In genomic region chr10:46524471-46525176, GRCh38 we compare ENCODE assay signal across 11 cellular contexts. TPM values are rescaled to one million over a fixed set of nuclear protein-coding genes. Genes with fewer than 3 reads are reported as not detected.
DNase-seq lines count a peak whose midpoint lies in the region; ATAC-seq, FAIRE-seq and TF ChIP-seq lines count a peak whose summit lies in the region.
"Had no signal": no experiment of that assay in that cellular context is flagged by ENCODE, and none has a peak within 500 bp of the region (broad histone marks: within the 10 kb centered on the region; RNA-seq: fewer than 3 reads in every experiment).

No MANE protein-coding gene starts in this region.

- H3K4me2 ChIP-seq in keratinocyte (ENCODE audit: control insufficient read depth, extremely low read depth, insufficient read depth, low read depth, low read length), result peak overlapping the region; percentile 87

- no peaks in the 10 kb centered on the region for H3K9me3 ChIP-seq in keratinocyte (ENCODE audit: control insufficient read depth, low read depth, low read length)
- no peaks in the 10 kb centered on the region for H3K9me3 ChIP-seq in upper lobe of right lung

- H3K4me3 ChIP-seq in keratinocyte (ENCODE audit: control insufficient read depth in 2 of 3, extremely low read depth in 1 of 3, insufficient read depth in 2 of 3, low read depth in 1 of 3, low read length in 3 of 3) (peak overlapping the region in 1 of 3 experiments; percentile 8), upper lobe of right lung (no peak overlapping the region)

- peak overlapping the region; percentile 73 for H3K27ac ChIP-seq in keratinocyte (ENCODE audit: control insufficient read depth, insufficient read depth, low read length)
- no peak overlapping the region for H3K27ac ChIP-seq in upper lobe of right lung
- no peak overlapping the region for H3K27ac ChIP-seq in caudate nucleus (ENCODE audit: low read depth, low read length)

- H3K27ac Mint-ChIP-seq in activated naive CD8-positive, alpha-beta T cell treated with anti-CD3 and anti-CD28 coated beads, Interleukin-2, amount 10 ng/mL, durations not matched to agents 7 days and 5 days, result no peak overlapping the region
- no peak overlapping the region for H3K27ac Mint-ChIP-seq in activated naive CD8-positive, alpha-beta T cell treated with anti-CD3 and anti-CD28 coated beads for 36 hours

- no peaks in the 10 kb centered on the region for H3K9me3 Mint-ChIP-seq in activated naive CD8-positive, alpha-beta T cell treated with anti-CD3 and anti-CD28 coated beads, Interleukin-2, amount 10 ng/mL, durations not matched to agents 7 days and 5 days
- no peaks in the 10 kb centered on the region for H3K9me3 Mint-ChIP-seq in activated naive CD8-positive, alpha-beta T cell treated with anti-CD3 and anti-CD28 coated beads for 36 hours

- no peaks in the 10 kb centered on the region for H3K36me3 Mint-ChIP-seq in activated naive CD8-positive, alpha-beta T cell treated with anti-CD3 and anti-CD28 coated beads, Interleukin-2, amount 10 ng/mL, durations not matched to agents 7 days and 5 days
- no peaks in the 10 kb centered on the region for H3K36me3 Mint-ChIP-seq in activated naive CD8-positive, alpha-beta T cell treated with anti-CD3 and anti-CD28 coated beads for 36 hours

- H3K9ac ChIP-seq in keratinocyte (ENCODE audit: control insufficient read depth, extremely low read depth, insufficient read depth, low read length), result peak overlapping the region; percentile 65

- no peaks in the 10 kb centered on the region for H3K9me1 ChIP-seq in keratinocyte (ENCODE audit: control insufficient read depth, extremely low read depth, insufficient read depth, low read length)

- POLR2A ChIA-PET in activated naive CD8-positive, alpha-beta T cell treated with anti-CD3 and anti-CD28 coated beads, Interleukin-2, amount 10 ng/mL, durations not matched to agents 7 days and 5 days (lab: Charles Lee), result no interaction called here

- FAIRE-seq in keratinocyte (lab: Jason Lieb, UNC), result no peak
- FAIRE-seq: TTC549 had no signal

- H4K20me1 ChIP-seq in keratinocyte (ENCODE audit: control insufficient read depth, extremely low read depth, insufficient read depth, low read length), result no peaks in the 10 kb centered on the region

- H3K27me3 Mint-ChIP-seq in activated naive CD8-positive, alpha-beta T cell treated with anti-CD3 and anti-CD28 coated beads, Interleukin-2, amount 10 ng/mL, durations not matched to agents 7 days and 5 days, result no peaks in the 10 kb centered on the region
- no peaks in the 10 kb centered on the region for H3K27me3 Mint-ChIP-seq in activated naive CD8-positive, alpha-beta T cell treated with anti-CD3 and anti-CD28 coated beads for 36 hours

- H3K27me3 ChIP-seq in keratinocyte (ENCODE audit: control insufficient read depth, extremely low read depth, insufficient read depth, low read length), result no peaks in the 10 kb centered on the region
- no peaks in the 10 kb centered on the region for H3K27me3 ChIP-seq in upper lobe of right lung

- intact Hi-C loops in upper lobe of right lung (cut with DNase I), result no loop called here

- DNase-seq in activated naive CD8-positive, alpha-beta T cell treated with anti-CD3 and anti-CD28 coated beads, Interleukin-2, amount 10 ng/mL, durations not matched to agents 7 days and 5 days, result peak; percentile 37
- no peak for DNase-seq in activated naive CD8-positive, alpha-beta T cell treated with anti-CD3 and anti-CD28 coated beads for 36 hours
- DNase-seq in amniotic epithelial cell (ENCODE audit: low read depth), result peak; percentile 83
- DNase-seq in keratinocyte (ENCODE audit: low read depth, low spot score), result peak; percentile 61
- peak; percentile 68 for DNase-seq in upper lobe of right lung
- no peak for DNase-seq in SHP77 (lab: John Stamatoyannopoulos, UW)
- no peak for DNase-seq in caudate nucleus (lab: John Stamatoyannopoulos, UW)
- no peak for DNase-seq in SKM-1 treated with dmso at 0.1 percent for 144 hours (lab: John Stamatoyannopoulos, UW; ENCODE audit: unreplicated experiment)
- DNase-seq: NCI-H2107 had no signal

- no peaks in the 10 kb centered on the region for H3K4me1 Mint-ChIP-seq in activated naive CD8-positive, alpha-beta T cell treated with anti-CD3 and anti-CD28 coated beads, Interleukin-2, amount 10 ng/mL, durations not matched to agents 7 days and 5 days
- no peaks in the 10 kb centered on the region for H3K4me1 Mint-ChIP-seq in activated naive CD8-positive, alpha-beta T cell treated with anti-CD3 and anti-CD28 coated beads for 36 hours

- peaks cover 49% of the 10 kb centered on the region for H3K4me1 ChIP-seq in keratinocyte (ENCODE audit: control insufficient read depth, extremely low read depth, insufficient read depth, low read length)
- H3K4me1 ChIP-seq in upper lobe of right lung, result peaks cover 16% of the 10 kb centered on the region

- no peaks in the 10 kb centered on the region for H3K79me2 ChIP-seq in keratinocyte (ENCODE audit: control insufficient read depth, insufficient read depth, low read length)

- H3K4me3 Mint-ChIP-seq in activated naive CD8-positive, alpha-beta T cell treated with anti-CD3 and anti-CD28 coated beads, Interleukin-2, amount 10 ng/mL, durations not matched to agents 7 days and 5 days, result no peak overlapping the region
- H3K4me3 Mint-ChIP-seq in activated naive CD8-positive, alpha-beta T cell treated with anti-CD3 and anti-CD28 coated beads for 36 hours, result no peak overlapping the region

- peak; percentile 14 for ATAC-seq in activated naive CD8-positive, alpha-beta T cell treated with anti-CD3 and anti-CD28 coated beads, Interleukin-2, amount 10 ng/mL, durations not matched to agents 7 days and 5 days (ENCODE audit: low read depth)
- ATAC-seq in upper lobe of right lung, result no peak

- TF ChIP-seq CTCF in keratinocyte (optimal IDR thresholded peaks at IDR 0.05 in 1 of 3, IDR thresholded peaks at IDR 0.05 in 1 of 3, conservative IDR thresholded peaks at IDR 0.05 in 1 of 3; ENCODE audit: extremely low read depth in 1 of 3, insufficient read depth in 2 of 3, low read length in 3 of 3) (no peak), upper lobe of right lung (IDR thresholded peaks at IDR 0.05) (no peak)

- dilution Hi-C loops in keratinocyte (cut with MboI; ENCODE audit: extremely low pct_ligation_motif_present, low sequenced_read_pairs), result no loop called here

- no peaks in the 10 kb centered on the region for H3K36me3 ChIP-seq in keratinocyte (ENCODE audit: control insufficient read depth in 2 of 2, extremely low read depth in 1 of 2, insufficient read depth in 2 of 2, low read length in 2 of 2)
- H3K36me3 ChIP-seq in upper lobe of right lung, result no peaks in the 10 kb centered on the region

- peak overlapping the region; percentile 49 for H2AFZ ChIP-seq in keratinocyte (ENCODE audit: control insufficient read depth, low read length)

RNA-seq across cellular contexts. Expression of gene GPRIN2, which starts 31.8 kb away (rescaled TPM):
- total RNA-seq in activated naive CD8-positive, alpha-beta T cell treated with anti-CD3 and anti-CD28 coated beads, Interleukin-2, amount 10 ng/mL, durations not matched to agents 7 days and 5 days, result not detected
- not detected for total RNA-seq in activated naive CD8-positive, alpha-beta T cell treated with anti-CD3 and anti-CD28 coated beads for 36 hours
- 0.03 to 0.42 TPM (median 0.08 TPM) in 3 replicates for polyA plus RNA-seq in keratinocyte
- polyA plus RNA-seq in keratinocyte (2011; ENCODE audit: low read depth), result 0.52 TPM
- polyA plus RNA-seq in keratinocyte (2011; cell fraction: cytosol; rRNA removed), result 0.07 and 0.38 TPM in 2 replicates
- 0.37 and 0.79 TPM in 2 replicates for polyA plus RNA-seq in keratinocyte (2011; cell fraction: nucleus; rRNA removed)
- 0.30 and 0.93 TPM in 2 replicates for polyA plus RNA-seq in keratinocyte (2012; ENCODE audit: low replicate concordance)
- 0.16 to 0.69 TPM (median 0.52 TPM) in 3 replicates for polyA minus RNA-seq in keratinocyte
- not detected for polyA minus RNA-seq in keratinocyte (2011; cell fraction: cytosol; rRNA and poly(A)+ RNA removed)
- 0.47 and 0.84 TPM in 2 replicates for polyA minus RNA-seq in keratinocyte (2011; cell fraction: nucleus; rRNA and poly(A)+ RNA removed)
- 56.2 TPM for total RNA-seq in upper lobe of right lung
- total RNA-seq: lung microvascular endothelial cell had no signal

RNA-seq across cellular contexts. Expression of gene SYT15, which starts 54.3 kb away (rescaled TPM):
- total RNA-seq in activated naive CD8-positive, alpha-beta T cell treated with anti-CD3 and anti-CD28 coated beads, Interleukin-2, amount 10 ng/mL, durations not matched to agents 7 days and 5 days, result 1 to 10 TPM; 1.1 to 1.4 TPM
- under 1 TPM; 0.50 to 0.58 TPM for total RNA-seq in activated naive CD8-positive, alpha-beta T cell treated with anti-CD3 and anti-CD28 coated beads for 36 hours
- polyA plus RNA-seq in keratinocyte, result 0.07 to 0.16 TPM (median 0.13 TPM) in 3 replicates
- polyA plus RNA-seq in keratinocyte (2011; ENCODE audit: low read depth), result 0.16 TPM
- polyA plus RNA-seq in keratinocyte (2011; cell fraction: cytosol; rRNA removed), result 0.01 and 0.06 TPM in 2 replicates
- 0.14 and 0.35 TPM in 2 replicates for polyA plus RNA-seq in keratinocyte (2011; cell fraction: nucleus; rRNA removed)
- polyA plus RNA-seq in keratinocyte (2012; ENCODE audit: low replicate concordance), result 0.08 and 0.38 TPM in 2 replicates
- 0.13 to 0.16 TPM in 2 of 3 replicates, not detected in the other for polyA minus RNA-seq in keratinocyte
- polyA minus RNA-seq in keratinocyte (2011; cell fraction: cytosol; rRNA and poly(A)+ RNA removed), result not detected
- polyA minus RNA-seq in keratinocyte (2011; cell fraction: nucleus; rRNA and poly(A)+ RNA removed), result 0.23 and 0.32 TPM in 2 replicates
- total RNA-seq in upper lobe of right lung, result 45.4 TPM

RNA-seq across cellular contexts. Expression of gene NPY4R, which starts 58.9 kb away (rescaled TPM):
- total RNA-seq in activated naive CD8-positive, alpha-beta T cell treated with anti-CD3 and anti-CD28 coated beads, Interleukin-2, amount 10 ng/mL, durations not matched to agents 7 days and 5 days, result not detected
- total RNA-seq in activated naive CD8-positive, alpha-beta T cell treated with anti-CD3 and anti-CD28 coated beads for 36 hours, result not detected
- polyA plus RNA-seq in keratinocyte, result 0.37 to 1.4 TPM (median 0.80 TPM) in 3 replicates
- not detected for polyA plus RNA-seq in keratinocyte (2011; ENCODE audit: low read depth)
- 0.33 and 0.51 TPM in 2 replicates for polyA plus RNA-seq in keratinocyte (2011; cell fraction: cytosol; rRNA removed)
- 2.7 and 4.0 TPM in 2 replicates for polyA plus RNA-seq in keratinocyte (2011; cell fraction: nucleus; rRNA removed)
- polyA plus RNA-seq in keratinocyte (2012; ENCODE audit: low replicate concordance), result 0.19 and 0.37 TPM in 2 replicates
- polyA minus RNA-seq in keratinocyte, result 0.36 to 1.7 TPM (median 0.86 TPM) in 3 replicates
- 2.1 TPM for polyA minus RNA-seq in keratinocyte (2011; cell fraction: cytosol; rRNA and poly(A)+ RNA removed)
- polyA minus RNA-seq in keratinocyte (2011; cell fraction: nucleus; rRNA and poly(A)+ RNA removed), result 1.5 and 1.7 TPM in 2 replicates
- total RNA-seq in upper lobe of right lung, result not detected
- total RNA-seq: lung microvascular endothelial cell had no signal

Comparison
In these comparisons a context has a peak if more than half of its experiments do, and no peak if none do; other contexts are left out.
1. DNase-seq: peak in activated naive CD8-positive, alpha-beta T cell treated with anti-CD3 and anti-CD28 coated beads, Interleukin-2, amount 10 ng/mL, durations not matched to agents 7 days and 5 days (single experiment), amniotic epithelial cell (single experiment), keratinocyte (single experiment) and upper lobe of right lung (single experiment); none in activated naive CD8-positive, alpha-beta T cell treated with anti-CD3 and anti-CD28 coated beads for 36 hours (single experiment), SHP77 (0 of 2), caudate nucleus (0 of 61) and SKM-1 treated with dmso at 0.1 percent for 144 hours (single experiment).
2. RNA of gene GPRIN2, which starts 31.8 kb away (total RNA-seq): 56.2 TPM in upper lobe of right lung (single experiment); not detected in activated naive CD8-positive, alpha-beta T cell treated with anti-CD3 and anti-CD28 coated beads, Interleukin-2, amount 10 ng/mL, durations not matched to agents 7 days and 5 days and not detected in activated naive CD8-positive, alpha-beta T cell treated with anti-CD3 and anti-CD28 coated beads for 36 hours; every median in the first group is over 10 times any median in the second.
3. RNA of gene SYT15, which starts 54.3 kb away (total RNA-seq): 45.4 TPM in upper lobe of right lung (single experiment); 1.1 to 1.4 TPM in activated naive CD8-positive, alpha-beta T cell treated with anti-CD3 and anti-CD28 coated beads, Interleukin-2, amount 10 ng/mL, durations not matched to agents 7 days and 5 days and 0.50 to 0.58 TPM in activated naive CD8-positive, alpha-beta T cell treated with anti-CD3 and anti-CD28 coated beads for 36 hours; every median in the first group is over 10 times any median in the second.